31 cellular contexts compared by ENCODE assay signal in the genomic region with DNA sequence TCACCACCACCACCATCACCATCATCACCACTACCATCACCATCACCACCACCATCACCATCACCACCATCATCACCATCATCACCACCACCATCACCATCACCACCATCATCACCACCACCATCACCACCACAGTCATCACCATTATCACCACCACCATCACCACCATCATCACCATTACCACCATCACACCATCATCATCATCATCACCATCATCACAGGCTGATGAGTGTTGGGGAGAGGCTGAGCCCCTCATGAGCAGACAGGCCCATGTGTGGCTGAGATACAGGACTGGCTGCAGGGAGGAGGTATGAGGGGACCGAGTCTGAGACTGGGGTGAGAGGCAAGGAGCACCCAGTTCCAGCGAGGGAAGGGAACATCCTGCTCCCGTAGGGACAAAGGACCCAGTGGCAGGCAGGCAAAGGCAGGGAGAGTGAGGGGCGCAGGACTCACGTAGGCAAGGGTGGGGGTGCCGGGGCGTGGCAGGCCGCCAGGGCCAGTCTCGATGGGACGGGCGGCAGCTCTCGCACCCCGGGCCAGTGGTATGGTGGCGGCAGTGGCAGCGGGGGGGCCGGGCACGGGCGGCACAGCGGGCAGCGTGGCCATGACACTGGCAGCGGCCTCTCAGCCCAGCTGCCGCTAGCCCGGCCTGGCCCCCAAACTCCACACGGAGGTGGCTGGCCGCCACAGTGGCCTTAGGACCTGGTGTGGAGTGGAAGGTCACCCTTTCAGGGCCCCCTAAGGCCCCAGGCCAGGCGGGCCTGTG. TPM values are rescaled to one million over a fixed set of nuclear protein-coding genes. Genes with fewer than 3 reads are reported as not detected.
A peak's percentile ranks its signal among the peaks of the same experiment; 100 is the strongest.
DNase-seq lines count a peak whose midpoint lies in the region; ATAC-seq and TF ChIP-seq lines count a peak whose summit lies in the region.
"Had no signal": no experiment of that assay in that cellular context is flagged by ENCODE, and none has a peak within 500 bp of the region (broad histone marks: within the 10 kb centered on the region; RNA-seq: fewer than 3 reads in every experiment).

No MANE protein-coding gene starts in this region.

- intact Hi-C loops in body of pancreas (cut with DNase I): no loop called here

- no peak overlapping the region for H2BK120ac ChIP-seq in trophoblast cell (ENCODE audit: insufficient read depth, low read length, poor library complexity)

- no peaks in the 10 kb centered on the region for H3K27me3 Mint-ChIP-seq in activated CD8-positive, alpha-beta memory T cell treated with anti-CD3 and anti-CD28 coated beads, Interleukin-2, amount 10 ng/mL, durations not matched to agents 7 days and 5 days
- no peaks in the 10 kb centered on the region for H3K27me3 Mint-ChIP-seq in activated naive CD8-positive, alpha-beta T cell treated with anti-CD3 and anti-CD28 coated beads, Interleukin-2, amount 50 U/mL, for 24 hours
- H3K27me3 Mint-ChIP-seq: naive thymus-derived CD4-positive, alpha-beta T cell had no signal

- WGBS in trophoblast cell (ENCODE audit: extremely low coverage, insufficient coverage, insufficient read length): no CpG with 5 or more reads among the region's 26 CpGs
- 89 to 95% methylated on average over 15 to 26 of the region's 26 CpGs for WGBS in body of pancreas, 2 donors

- no peak overlapping the region for H3K4me2 ChIP-seq in trophoblast cell (ENCODE audit: low read length)

- no peaks in the 10 kb centered on the region for H3K27me3 ChIP-seq in trophoblast cell (ENCODE audit: insufficient read depth, low read length)
- H3K27me3 ChIP-seq in body of pancreas: no peaks in the 10 kb centered on the region
- H3K27me3 ChIP-seq: pancreas, right atrium auricular region, stomach, tibial nerve had no signal

- H2BK5ac ChIP-seq in trophoblast cell (ENCODE audit: low read depth, low read length, poor library complexity): no peak overlapping the region

- H3K4me3 Mint-ChIP-seq in activated CD8-positive, alpha-beta memory T cell treated with anti-CD3 and anti-CD28 coated beads, Interleukin-2, amount 10 ng/mL, durations not matched to agents 7 days and 5 days: peak overlapping the region; percentile 38
- H3K4me3 Mint-ChIP-seq in activated naive CD8-positive, alpha-beta T cell treated with anti-CD3 and anti-CD28 coated beads, Interleukin-2, amount 50 U/mL, for 24 hours: no peak overlapping the region
- H3K4me3 Mint-ChIP-seq: activated naive CD4-positive, alpha-beta T cell treated with anti-CD3 and anti-CD28 coated beads for 36 hours had no signal

- peak overlapping the region; percentile 2 for H3K9ac ChIP-seq in trophoblast cell (ENCODE audit: low read length)

- H3K9me3 ChIP-seq in trophoblast cell (ENCODE audit: insufficient read depth, low read depth, low read length) (peaks cover 11% of the 10 kb centered on the region), body of pancreas (no peaks in the 10 kb centered on the region)
- H3K9me3 ChIP-seq: heart right ventricle, pancreas, right atrium auricular region, stomach, tibial nerve had no signal

- H3K4me1 ChIP-seq in trophoblast cell (ENCODE audit: control insufficient read depth in 1 of 2, insufficient read depth in 2 of 2, low read length in 2 of 2) (no peaks in the 10 kb centered on the region), body of pancreas (peaks cover 1% of the 10 kb centered on the region)

- no peak overlapping the region for H3K14ac ChIP-seq in trophoblast cell (ENCODE audit: low read length)

- H3K27ac ChIP-seq in trophoblast cell (ENCODE audit: low read depth, low read length) (no peak overlapping the region), body of pancreas (no peak overlapping the region)
- H3K27ac ChIP-seq: heart right ventricle, pancreas, right atrium auricular region, SK-N-MC, stomach, tibial nerve had no signal

- H3K27ac Mint-ChIP-seq in activated CD8-positive, alpha-beta memory T cell treated with anti-CD3 and anti-CD28 coated beads, Interleukin-2, amount 10 ng/mL, durations not matched to agents 7 days and 5 days: peak overlapping the region; percentile 45
- H3K27ac Mint-ChIP-seq in activated naive CD8-positive, alpha-beta T cell treated with anti-CD3 and anti-CD28 coated beads, Interleukin-2, amount 50 U/mL, for 24 hours: peak overlapping the region; percentile 30
- H3K27ac Mint-ChIP-seq: activated naive CD4-positive, alpha-beta T cell treated with anti-CD3 and anti-CD28 coated beads for 36 hours had no signal

- H4K8ac ChIP-seq in trophoblast cell (ENCODE audit: low read depth, low read length): no peak overlapping the region

- peak overlapping the region; percentile 38 for H3K4me3 ChIP-seq in trophoblast cell (ENCODE audit: low read depth, low read length)
- no peak overlapping the region for H3K4me3 ChIP-seq in body of pancreas
- H3K4me3 ChIP-seq: heart right ventricle, pancreas, right atrium auricular region, SK-N-MC, stomach, tibial nerve had no signal

- no peaks in the 10 kb centered on the region for H3K36me3 ChIP-seq in trophoblast cell (ENCODE audit: control insufficient read depth in 1 of 2, insufficient read depth in 2 of 2, low read length in 2 of 2)
- no peaks in the 10 kb centered on the region for H3K36me3 ChIP-seq in body of pancreas (replicated peaks in 1 of 2; ENCODE audit: insufficient read depth in 1 of 2, low read depth in 2 of 2)
- H3K36me3 ChIP-seq: heart right ventricle, pancreas, right atrium auricular region, stomach, tibial nerve, WERI-Rb-1 had no signal

- CTCF ChIA-PET in activated CD8-positive, alpha-beta memory T cell treated with anti-CD3 and anti-CD28 coated beads, Interleukin-2, amount 10 ng/mL, durations not matched to agents 7 days and 5 days (lab: Charles Lee): interaction anchor here (1.2 kb wide), 1 partner anchor 24 kb away, joined by 3 read pairs; a partner anchor contains a TSS

- H3K4me1 Mint-ChIP-seq in activated CD8-positive, alpha-beta memory T cell treated with anti-CD3 and anti-CD28 coated beads, Interleukin-2, amount 10 ng/mL, durations not matched to agents 7 days and 5 days: peaks cover 1% of the 10 kb centered on the region
- peaks cover 4% of the 10 kb centered on the region for H3K4me1 Mint-ChIP-seq in activated naive CD8-positive, alpha-beta T cell treated with anti-CD3 and anti-CD28 coated beads, Interleukin-2, amount 50 U/mL, for 24 hours

- DNase-seq in activated CD8-positive, alpha-beta memory T cell treated with anti-CD3 and anti-CD28 coated beads, Interleukin-2, amount 10 ng/mL, durations not matched to agents 7 days and 5 days: no peak
- no peak for DNase-seq in activated CD8-positive, alpha-beta memory T cell treated with anti-CD3 and anti-CD28 coated beads, Interleukin-2, amount 50 U/mL, for 4 hours
- no peak for DNase-seq in activated naive CD8-positive, alpha-beta T cell treated with anti-CD3 and anti-CD28 coated beads, Interleukin-2, amount 50 U/mL, for 24 hours
- DNase-seq in trophoblast cell: no peak
- no peak for DNase-seq in body of pancreas
- no peak for DNase-seq in AML-193 (lab: John Stamatoyannopoulos, UW)
- DNase-seq: activated CD4-positive, alpha-beta T cell treated with anti-CD3 and anti-CD28 coated beads, Interleukin-2, amount 50 U/mL, for 4 hours; activated naive CD4-positive, alpha-beta T cell treated with anti-CD3 and anti-CD28 coated beads for 36 hours; activated T-cell treated with anti-CD3 and anti-CD28 coated beads, Interleukin-2, amount 50 U/mL, for 1 hour; aorta; central memory CD4-positive, alpha-beta T cell; DMS79 treated with DMSO at 0.1 percent for 48 hours; heart right ventricle; MV-4-11; naive thymus-derived CD4-positive, alpha-beta T cell; NCI-H1694; NCI-H2171 treated with DMSO at 0.1 percent for 48 hours; NCI-H69; pancreas; RPMI8226; stimulated activated CD4-positive, alpha-beta T cell treated with anti-CD3 and anti-CD28 coated beads, Interleukin-4, amount 100 ng/mL, for 24 hours; stomach; WERI-Rb-1 had no signal

- H3K23ac ChIP-seq in trophoblast cell (ENCODE audit: low read length): no peak overlapping the region

- no peak overlapping the region for H3K18ac ChIP-seq in trophoblast cell (ENCODE audit: low read length)

- peaks cover 10% of the 10 kb centered on the region for H3K9me3 Mint-ChIP-seq in activated CD8-positive, alpha-beta memory T cell treated with anti-CD3 and anti-CD28 coated beads, Interleukin-2, amount 10 ng/mL, durations not matched to agents 7 days and 5 days (ENCODE audit: low read depth)
- H3K9me3 Mint-ChIP-seq in activated naive CD8-positive, alpha-beta T cell treated with anti-CD3 and anti-CD28 coated beads, Interleukin-2, amount 50 U/mL, for 24 hours: peaks cover 4% of the 10 kb centered on the region
- H3K9me3 Mint-ChIP-seq: activated naive CD4-positive, alpha-beta T cell treated with anti-CD3 and anti-CD28 coated beads for 36 hours had no signal

- no peak for TF ChIP-seq POLR2A in body of pancreas (IDR thresholded peaks at IDR 0.05)

- no peaks in the 10 kb centered on the region for H3K79me2 ChIP-seq in trophoblast cell (ENCODE audit: control insufficient read depth, insufficient read depth, low read length, poor library complexity)

- no peak overlapping the region for H2BK12ac ChIP-seq in trophoblast cell (ENCODE audit: low read length)

- no peaks in the 10 kb centered on the region for H3K79me1 ChIP-seq in trophoblast cell (ENCODE audit: low read length)

- H4K91ac ChIP-seq in trophoblast cell (ENCODE audit: low read depth, low read length): no peak overlapping the region

- no peak overlapping the region for H4K12ac ChIP-seq in trophoblast cell (ENCODE audit: low read depth, low read length)

- H2AFZ ChIP-seq in trophoblast cell (ENCODE audit: insufficient read depth, low read length, poor library complexity): no peak overlapping the region

- H3K4ac ChIP-seq in trophoblast cell (ENCODE audit: low read depth, low read length): no peak overlapping the region

- no peak for ATAC-seq in activated CD8-positive, alpha-beta memory T cell treated with anti-CD3 and anti-CD28 coated beads, Interleukin-2, amount 10 ng/mL, durations not matched to agents 7 days and 5 days
- ATAC-seq in activated naive CD8-positive, alpha-beta T cell treated with anti-CD3 and anti-CD28 coated beads, Interleukin-2, amount 50 U/mL, for 24 hours: no peak
- no peak for ATAC-seq in body of pancreas
- ATAC-seq: HCT116; heart right ventricle; naive thymus-derived CD4-positive, alpha-beta T cell; pancreas had no signal

- H2AK5ac ChIP-seq in trophoblast cell (ENCODE audit: low read length): no peak overlapping the region

- TF ChIP-seq CTCF in body of pancreas (IDR thresholded peaks at IDR 0.05): no peak

- peaks cover 2% of the 10 kb centered on the region for H3K36me3 Mint-ChIP-seq in activated CD8-positive, alpha-beta memory T cell treated with anti-CD3 and anti-CD28 coated beads, Interleukin-2, amount 10 ng/mL, durations not matched to agents 7 days and 5 days
- H3K36me3 Mint-ChIP-seq in activated naive CD8-positive, alpha-beta T cell treated with anti-CD3 and anti-CD28 coated beads, Interleukin-2, amount 50 U/mL, for 24 hours (ENCODE audit: low read depth): no peaks in the 10 kb centered on the region

RNA-seq across cellular contexts. Expression of a gene that starts 2.7 kb away (rescaled TPM):
- under 1 TPM; 0.64 to 0.87 TPM for total RNA-seq in activated CD8-positive, alpha-beta memory T cell treated with anti-CD3 and anti-CD28 coated beads, Interleukin-2, amount 10 ng/mL, durations not matched to agents 7 days and 5 days
- polyA plus RNA-seq in trophoblast cell (2013): 0.11 and 0.19 TPM in 2 replicates
- not detected for total RNA-seq in body of pancreas
- total RNA-seq: A172, epithelial cell of proximal tubule, fibroblast of villous mesenchyme, HT1080, stomach had no signal

RNA-seq across cellular contexts. Expression of a gene that starts 24.1 kb away (rescaled TPM):
- total RNA-seq in activated CD8-positive, alpha-beta memory T cell treated with anti-CD3 and anti-CD28 coated beads, Interleukin-2, amount 10 ng/mL, durations not matched to agents 7 days and 5 days: 1 to 10 TPM; 6.0 to 7.2 TPM
- polyA plus RNA-seq in trophoblast cell (2013): 7.2 TPM in 2 replicates
- 1 to 10 TPM in 1 of 2 donors, not detected in 1; 2.9 TPM for total RNA-seq in body of pancreas

RNA-seq across cellular contexts. Expression of a gene that starts 25.7 kb away (rescaled TPM):
- not detected for total RNA-seq in activated CD8-positive, alpha-beta memory T cell treated with anti-CD3 and anti-CD28 coated beads, Interleukin-2, amount 10 ng/mL, durations not matched to agents 7 days and 5 days
- polyA plus RNA-seq in trophoblast cell (2013): not detected in 2 replicates
- total RNA-seq in body of pancreas: 1 to 10 TPM; 2.0 to 3.4 TPM
- total RNA-seq: A172; activated naive CD4-positive, alpha-beta T cell treated with anti-CD3 and anti-CD28 coated beads for 36 hours; aorta; fibroblast of villous mesenchyme; heart right ventricle; HT1080; naive thymus-derived CD4-positive, alpha-beta T cell; right atrium auricular region had no signal

RNA-seq across cellular contexts. Expression of a gene that starts 32.9 kb away (rescaled TPM):
- 10 to 100 TPM; 11.3 to 18.0 TPM for total RNA-seq in activated CD8-positive, alpha-beta memory T cell treated with anti-CD3 and anti-CD28 coated beads, Interleukin-2, amount 10 ng/mL, durations not matched to agents 7 days and 5 days
- polyA plus RNA-seq in trophoblast cell (2013): 0.90 and 0.94 TPM in 2 replicates
- 1 to 10 TPM; 2.0 to 4.9 TPM for total RNA-seq in body of pancreas

RNA-seq across cellular contexts. Expression of a gene that starts 49.4 kb away (rescaled TPM):
- total RNA-seq in activated CD8-positive, alpha-beta memory T cell treated with anti-CD3 and anti-CD28 coated beads, Interleukin-2, amount 10 ng/mL, durations not matched to agents 7 days and 5 days: 1 to 10 TPM; 1.0 to 1.1 TPM
- polyA plus RNA-seq in trophoblast cell (2013): 0.82 and 0.86 TPM in 2 replicates
- total RNA-seq in body of pancreas: 1 to 10 TPM in 1 of 2 donors, under 1 TPM in 1; 0.26 to 7.3 TPM
